ENCODE assay signal across 1 cellular context in genomic region chr4:38807462-38807861, GRCh38. TPM values are rescaled to one million over a fixed set of nuclear protein-coding genes. Genes with fewer than 3 reads are reported as not detected.
"Had no signal": no experiment of that assay in that cellular context is flagged by ENCODE, and none has a peak within 500 bp of the region (broad histone marks: within the 10 kb centered on the region; RNA-seq: fewer than 3 reads in every experiment).

No MANE protein-coding gene starts in this region.

RNA-seq across cellular contexts. Expression of gene TLR10, which starts 24.7 kb away (rescaled TPM):
- total RNA-seq: vagina had no signal
